In genomic region chr2:23664069-23664788, GRCh38 we compare ENCODE assay signal across 1 cellular context.
TF ChIP-seq lines count a peak whose summit lies in the region.

No MANE protein-coding gene starts in this region.

TF ChIP-seq in HepG2, 621 proteins besides CTCF, POLR2A, EP300 and RAD21 (continued from another document and continues in another):
- TF ChIP-seq FOXP4 (CRISPR knock-in tag; IDR thresholded peaks at IDR 0.05) (no peak), SOX6 (IDR thresholded peaks at IDR 0.05) (no peak), SOX6 (CRISPR knock-in tag; IDR thresholded peaks at IDR 0.05) (peak; percentile 67), HDAC6 (IDR thresholded peaks at IDR 0.05; ENCODE audit: low read depth, low read length) (no peak), ZSCAN20 (CRISPR knock-in tag; IDR thresholded peaks at IDR 0.05; ENCODE audit: borderline replicate concordance) (no peak), FOXO1 (CRISPR knock-in tag; IDR thresholded peaks at IDR 0.05) (peak; percentile 49; the same call in 1 of the 2 replicates), NR2F6 (IDR thresholded peaks at IDR 0.05) (no peak), NR2F6 (CRISPR knock-in tag; IDR thresholded peaks at IDR 0.05) (peak; percentile 65), ZBTB7B (CRISPR knock-in tag; IDR thresholded peaks at IDR 0.05) (peak; percentile 69; the same call in 1 of the 2 replicates), TAF15 (IDR thresholded peaks at IDR 0.05; ENCODE audit: low read depth, low read length, poor library complexity, severe bottlenecking) (no peak), NR2F2 (IDR thresholded peaks at IDR 0.05; ENCODE audit: borderline replicate concordance, low read depth) (peak; percentile 22; the same call in 1 of the 2 replicates), CBX5 (CRISPR knock-in tag; IDR thresholded peaks at IDR 0.05; ENCODE audit: borderline replicate concordance) (no peak), HDAC2 (CRISPR knock-in tag; IDR thresholded peaks at IDR 0.05) (peak; percentile 52; the same call in 1 of the 2 replicates), TBX2 (CRISPR knock-in tag; IDR thresholded peaks at IDR 0.05; ENCODE audit: borderline replicate concordance) (no peak), LCORL (IDR thresholded peaks at IDR 0.05) (no peak), LCORL (CRISPR knock-in tag; IDR thresholded peaks at IDR 0.05) (0 out of 2 replicates have a peak, but pooled peaks have one; percentile 53), SP5 (CRISPR knock-in tag; IDR thresholded peaks at IDR 0.05; ENCODE audit: borderline replicate concordance, low read depth) (peak; percentile 85), ATF3 (CRISPR knock-in tag; IDR thresholded peaks at IDR 0.05) (no peak), HMGA1 (CRISPR knock-in tag; conservative IDR thresholded peaks at IDR 0.05) (no peak), ATRX (CRISPR knock-in tag; IDR thresholded peaks at IDR 0.05; ENCODE audit: borderline replicate concordance) (no peak), ZNF704 (CRISPR knock-in tag; IDR thresholded peaks at IDR 0.05; ENCODE audit: borderline replicate concordance) (no peak), ARNTL (CRISPR knock-in tag; IDR thresholded peaks at IDR 0.05) (no peak), FOXA1 (IDR thresholded peaks at IDR 0.05) (no peak), FOXA1 (CRISPR knock-in tag; IDR thresholded peaks at IDR 0.05) (peak; percentile 71), TRIM22 (IDR thresholded peaks at IDR 0.05) (no peak), GABPB1 (CRISPR knock-in tag; IDR thresholded peaks at IDR 0.05) (no peak), ZBTB26 (CRISPR knock-in tag; IDR thresholded peaks at IDR 0.05; ENCODE audit: borderline replicate concordance) (peak; percentile 89), ZMYM4 (CRISPR knock-in tag; IDR thresholded peaks at IDR 0.05) (0 out of 2 replicates have a peak, but pooled peaks have one; percentile 38), ARID5B (CRISPR knock-in tag; IDR thresholded peaks at IDR 0.05) (peak; percentile 53; the same call in 1 of the 2 replicates), CENPX (CRISPR knock-in tag; IDR thresholded peaks at IDR 0.05) (no peak), ATF1 (CRISPR knock-in tag; IDR thresholded peaks at IDR 0.05) (no peak), RCOR2 (CRISPR knock-in tag; IDR thresholded peaks at IDR 0.05) (no peak), ZNF770 (CRISPR knock-in tag; IDR thresholded peaks at IDR 0.05) (no peak), SCMH1 (CRISPR knock-in tag; IDR thresholded peaks at IDR 0.05; ENCODE audit: borderline replicate concordance) (no peak), ZNF589 (CRISPR knock-in tag; conservative IDR thresholded peaks at IDR 0.05) (no peak), GABPA (IDR thresholded peaks at IDR 0.05; ENCODE audit: low read depth, low read length) (no peak), GABPA (CRISPR knock-in tag; IDR thresholded peaks at IDR 0.05; ENCODE audit: low read depth) (no peak), FOXP1 (IDR thresholded peaks at IDR 0.05) (no peak), FOXP1 (CRISPR knock-in tag; IDR thresholded peaks at IDR 0.05) (peak; percentile 41; the same call in 1 of the 2 replicates), KDM5B (CRISPR knock-in tag; IDR thresholded peaks at IDR 0.05; ENCODE audit: borderline replicate concordance) (peak; percentile 43; the same call in 1 of the 2 replicates), MAX (IDR thresholded peaks at IDR 0.05) (no peak), GATAD2A (CRISPR knock-in tag; IDR thresholded peaks at IDR 0.05) (peak; percentile 68), RARA (CRISPR knock-in tag; IDR thresholded peaks at IDR 0.05) (0 out of 2 replicates have a peak, but pooled peaks have one; percentile 29), GATA4 (IDR thresholded peaks at IDR 0.05; ENCODE audit: borderline replicate concordance, low read depth) (no peak), ZBTB39 (CRISPR knock-in tag; IDR thresholded peaks at IDR 0.05) (no peak), PAX8 (CRISPR knock-in tag; IDR thresholded peaks at IDR 0.05; ENCODE audit: borderline replicate concordance) (no peak), EHMT2 (IDR thresholded peaks at IDR 0.05; ENCODE audit: borderline replicate concordance, low read depth, low read length) (0 out of 2 replicates have a peak, but pooled peaks have one; percentile 64), FOSL2 (CRISPR knock-in tag; IDR thresholded peaks at IDR 0.05) (0 out of 2 replicates have a peak, but pooled peaks have one; percentile 21), NONO (IDR thresholded peaks at IDR 0.05) (no peak), NONO (CRISPR knock-in tag; conservative IDR thresholded peaks at IDR 0.05) (no peak), SALL1 (CRISPR knock-in tag; IDR thresholded peaks at IDR 0.05) (peak; percentile 33; the same call in 1 of the 2 replicates), MBNL3 (CRISPR knock-in tag; conservative IDR thresholded peaks at IDR 0.05) (no peak), POGZ (CRISPR knock-in tag; IDR thresholded peaks at IDR 0.05) (0 out of 2 replicates have a peak, but pooled peaks have one; percentile 39), FOXK1 (CRISPR knock-in tag; IDR thresholded peaks at IDR 0.05; ENCODE audit: borderline replicate concordance, low read depth) (no peak), ZNF614 (CRISPR knock-in tag; IDR thresholded peaks at IDR 0.05; ENCODE audit: borderline replicate concordance) (no peak), HNF4A (CRISPR knock-in tag; IDR thresholded peaks at IDR 0.05) (peak; percentile 77), ZNF24 (IDR thresholded peaks at IDR 0.05) (no peak), ZNF674 (CRISPR knock-in tag; IDR thresholded peaks at IDR 0.05; ENCODE audit: low read depth) (no peak), MYPOP (CRISPR knock-in tag; IDR thresholded peaks at IDR 0.05) (0 out of 2 replicates have a peak, but pooled peaks have one; percentile 20), ATM (IDR thresholded peaks at IDR 0.05; ENCODE audit: borderline replicate concordance) (no peak), ZNF430 (CRISPR knock-in tag; IDR thresholded peaks at IDR 0.05) (no peak), ZFP62 (CRISPR knock-in tag; IDR thresholded peaks at IDR 0.05) (no peak)
